In genomic region chr2:45567974-45568789, GRCh38 we compare ENCODE assay signal across 8 cellular contexts. TPM values are rescaled to one million over a fixed set of nuclear protein-coding genes. Genes with fewer than 3 reads are reported as not detected.
DNase-seq lines count a peak whose midpoint lies in the region; ATAC-seq and TF ChIP-seq lines count a peak whose summit lies in the region.

No MANE protein-coding gene starts in this region.

- H2AFZ ChIP-seq in SK-N-SH (ENCODE audit: low read depth) (peak overlapping the region; percentile 2; the same call in 1 of the 2 replicates), OCI-LY1 (ENCODE audit: low read length) (no peak overlapping the region), fibroblast of lung (ENCODE audit: low read length) (peak overlapping the region; percentile 21)

- POLR2A ChIA-PET in SK-N-SH (lab: Yijun Ruan, JAX), result no interaction called here

- 94% methylated on average over 5 of the region's 5 CpGs for WGBS in SK-N-SH (ENCODE audit: low lambda C conversion rate)

- DNase-seq in SK-N-SH (no peak), fibroblast of lung (ENCODE audit: low read depth in 2 of 2) (peak; percentile 17 to 28), gastrocnemius medialis (no peak), NCI-H774 (lab: John Stamatoyannopoulos, UW) (no peak), NK-92 (lab: John Stamatoyannopoulos, UW; ENCODE audit: unreplicated experiment) (no peak)

- no peaks in the 10 kb centered on the region for H4K20me1 ChIP-seq in SK-N-SH (ENCODE audit: insufficient read depth)
- H4K20me1 ChIP-seq in OCI-LY1 (ENCODE audit: insufficient read depth, low read length), result no peaks in the 10 kb centered on the region
- H4K20me1 ChIP-seq in fibroblast of lung (ENCODE audit: control insufficient read depth, extremely low read depth, insufficient read depth, low read length), result peaks cover 1% of the 10 kb centered on the region

- TF ChIP-seq EP300 in SK-N-SH (IDR thresholded peaks at IDR 0.05; ENCODE audit: borderline replicate concordance in 1 of 2, low read depth in 1 of 2, low read length in 1 of 2), result no peak

- H3K4me2 ChIP-seq in SK-N-SH (no peak overlapping the region), OCI-LY1 (ENCODE audit: low read length) (peak overlapping the region; percentile 37; the same call in 1 of the 2 replicates), fibroblast of lung (ENCODE audit: extremely low read depth, insufficient read depth, low read length) (no peak overlapping the region)

- in situ Hi-C loops in gastrocnemius medialis (cut with MboI; ENCODE audit: low sequenced_read_pairs in 4 of 4), result no loop called here

- no peaks in the 10 kb centered on the region for H3K9me2 ChIP-seq in SK-N-SH
- no peaks in the 10 kb centered on the region for H3K9me2 ChIP-seq in OCI-LY1 (ENCODE audit: low read depth, low read length)

- H3K27ac ChIP-seq in SK-N-SH (ENCODE audit: low read depth in 2 of 2, low read length in 1 of 2) (0 out of 4 replicates have a peak overlapping the region, but pooled peaks of 1 of the 2 experiments have one; percentile 3), OCI-LY1 (ENCODE audit: low read depth, low read length, poor library complexity, severe bottlenecking) (no peak overlapping the region), fibroblast of lung (ENCODE audit: insufficient read depth, low read length) (no peak overlapping the region), gastrocnemius medialis (peak overlapping the region in 3 of 4 donors; percentile 4 to 23 (median 7))

- CTCF ChIA-PET in SK-N-SH (lab: Yijun Ruan, JAX), result interaction anchor here (0.6 to 1.6 kb wide), 10 partner anchors 9 to 795 kb away, joined by 3 to 8 read pairs (median 3); partner anchors contain the start of gene SRBD1

- no peak for TF ChIP-seq RAD21 in SK-N-SH (IDR thresholded peaks at IDR 0.05; ENCODE audit: low read length)

- H3K79me2 ChIP-seq in SK-N-SH (ENCODE audit: insufficient read depth) (no peaks in the 10 kb centered on the region), OCI-LY1 (ENCODE audit: insufficient read depth, low read length) (no peaks in the 10 kb centered on the region), fibroblast of lung (ENCODE audit: control insufficient read depth, insufficient read depth, low read length) (no peaks in the 10 kb centered on the region)

- H3K27me3 ChIP-seq in SK-N-SH (ENCODE audit: insufficient read depth) (no peaks in the 10 kb centered on the region), OCI-LY1 (ENCODE audit: insufficient read depth, low read length) (no peaks in the 10 kb centered on the region), fibroblast of lung (ENCODE audit: control insufficient read depth, insufficient read depth, low read length) (no peaks in the 10 kb centered on the region), gastrocnemius medialis (no peaks in the 10 kb centered on the region)

- ATAC-seq in SK-N-SH treated with all-trans-retinoic acid at 6 μM for 48 hours, result no peak
- peak; percentile 97 for ATAC-seq in HG02884 (IDR thresholded peaks at IDR 0.05; ENCODE audit: unreplicated experiment)
- peak; percentile 26 to 36 for ATAC-seq in gastrocnemius medialis

- H3K36me3 ChIP-seq in SK-N-SH (replicated peaks in 1 of 2; ENCODE audit: control insufficient read depth in 1 of 2, insufficient read depth in 2 of 2, low read length in 1 of 2), result peaks cover 14 to 27% of the 10 kb centered on the region in 2 experiments
- peaks cover 19% of the 10 kb centered on the region for H3K36me3 ChIP-seq in OCI-LY1 (ENCODE audit: insufficient read depth, low read length)
- no peaks in the 10 kb centered on the region for H3K36me3 ChIP-seq in fibroblast of lung (ENCODE audit: control insufficient read depth, insufficient read depth, low read length)
- peaks cover 0 to 2% of the 10 kb centered on the region in 2 donors for H3K36me3 ChIP-seq in gastrocnemius medialis

- intact Hi-C loops in gastrocnemius medialis (cut with DNase I; ENCODE audit: low total_unique reads), result no loop called here

- H3K4me1 ChIP-seq in SK-N-SH (ENCODE audit: control insufficient read depth in 1 of 2, insufficient read depth in 2 of 2, low read depth in 1 of 2, low read length in 1 of 2) (peaks cover 0 to 28% of the 10 kb centered on the region in 2 experiments; a peak in 2 of 4 replicates), OCI-LY1 (ENCODE audit: insufficient read depth, low read length, severe bottlenecking) (peaks cover 10% of the 10 kb centered on the region), fibroblast of lung (ENCODE audit: control insufficient read depth, extremely low read depth, insufficient read depth, low read length) (peaks cover 2% of the 10 kb centered on the region), gastrocnemius medialis (peaks cover 0 to 7% of the 10 kb centered on the region in 2 donors)

- H3K9ac ChIP-seq in SK-N-SH (no peak overlapping the region), OCI-LY1 (ENCODE audit: low read length) (no peak overlapping the region), fibroblast of lung (ENCODE audit: insufficient read depth, low read length) (no peak overlapping the region)

- TF ChIP-seq CTCF in SK-N-SH (IDR thresholded peaks at IDR 0.05), result no peak
- no peak for TF ChIP-seq CTCF in OCI-LY1 (IDR thresholded peaks at IDR 0.05; ENCODE audit: low read length)
- no peak for TF ChIP-seq CTCF in fibroblast of lung (conservative IDR thresholded peaks at IDR 0.05 in 1 of 2, IDR thresholded peaks at IDR 0.05 in 1 of 2; ENCODE audit: low read depth in 1 of 2, low read length in 2 of 2)
- no peak for TF ChIP-seq CTCF in gastrocnemius medialis (IDR thresholded peaks at IDR 0.05 in 4 of 5, conservative IDR thresholded peaks at IDR 0.05 in 1 of 5)

- H3K9me3 ChIP-seq in SK-N-SH (no peaks in the 10 kb centered on the region), OCI-LY1 (ENCODE audit: low read length) (no peaks in the 10 kb centered on the region), fibroblast of lung (ENCODE audit: control insufficient read depth, insufficient read depth, low read depth, low read length) (no peaks in the 10 kb centered on the region), gastrocnemius medialis (no peaks in the 10 kb centered on the region)

- no peak overlapping the region for H3K4me3 ChIP-seq in SK-N-SH (ENCODE audit: low read depth in 2 of 2, low read length in 1 of 2)
- peak overlapping the region; percentile 1 for H3K4me3 ChIP-seq in OCI-LY1 (ENCODE audit: low read depth, low read length, poor library complexity, severe bottlenecking)
- no peak overlapping the region for H3K4me3 ChIP-seq in fibroblast of lung (replicated peaks in 1 of 4; ENCODE audit: control extremely low read depth in 1 of 4, insufficient read depth in 1 of 4, low read depth in 3 of 4, low read length in 4 of 4)
- H3K4me3 ChIP-seq in gastrocnemius medialis, result peak overlapping the region in 2 of 4 donors; percentile 3 to 8

- H3F3A ChIP-seq in SK-N-SH (replicated peaks; ENCODE audit: insufficient read depth), result no peaks in the 10 kb centered on the region
- H3F3A ChIP-seq in OCI-LY1 (ENCODE audit: insufficient read depth, low read length), result no peaks in the 10 kb centered on the region

- TF ChIP-seq POLR2A in gastrocnemius medialis (IDR thresholded peaks at IDR 0.05), result peak in 1 of 2 donors; percentile 16

TF ChIP-seq in SK-N-SH, 30 proteins besides CTCF, POLR2A, EP300 and RAD21:
- TF ChIP-seq GABPA (IDR thresholded peaks at IDR 0.05; ENCODE audit: low read depth) (no peak), SMC3 (IDR thresholded peaks at IDR 0.05; ENCODE audit: low read depth, low read length) (no peak), TCF12 (IDR thresholded peaks at IDR 0.05) (no peak)

TF ChIP-seq in SK-N-SH treated with all-trans-retinoic acid at 6 μM for 48 hours, 23 proteins besides CTCF, POLR2A, EP300 and RAD21:
- TF ChIP-seq, protein P1, sequence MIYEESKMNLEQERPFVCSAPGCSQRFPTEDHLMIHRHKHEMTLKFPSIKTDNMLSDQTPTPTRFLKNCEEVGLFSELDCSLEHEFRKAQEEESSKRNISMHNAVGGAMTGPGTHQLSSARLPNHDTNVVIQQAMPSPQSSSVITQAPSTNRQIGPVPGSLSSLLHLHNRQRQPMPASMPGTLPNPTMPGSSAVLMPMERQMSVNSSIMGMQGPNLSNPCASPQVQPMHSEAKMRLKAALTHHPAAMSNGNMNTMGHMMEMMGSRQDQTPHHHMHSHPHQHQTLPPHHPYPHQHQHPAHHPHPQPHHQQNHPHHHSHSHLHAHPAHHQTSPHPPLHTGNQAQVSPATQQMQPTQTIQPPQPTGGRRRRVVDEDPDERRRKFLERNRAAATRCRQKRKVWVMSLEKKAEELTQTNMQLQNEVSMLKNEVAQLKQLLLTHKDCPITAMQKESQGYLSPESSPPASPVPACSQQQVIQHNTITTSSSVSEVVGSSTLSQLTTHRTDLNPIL (CRISPR knock-in tag; IDR thresholded peaks at IDR 0.05; ENCODE audit: low read depth), result no peak
- TF ChIP-seq ZNF70 (CRISPR knock-in tag; IDR thresholded peaks at IDR 0.05) (no peak), ARNTL (CRISPR knock-in tag; IDR thresholded peaks at IDR 0.05; ENCODE audit: borderline replicate concordance, low read depth) (no peak), OSR1 (CRISPR knock-in tag; IDR thresholded peaks at IDR 0.05) (no peak), ISL1 (CRISPR knock-in tag; IDR thresholded peaks at IDR 0.05) (no peak), POU6F1 (CRISPR knock-in tag; IDR thresholded peaks at IDR 0.05; ENCODE audit: borderline replicate concordance, low read depth) (no peak), CSDC2 (CRISPR knock-in tag; IDR thresholded peaks at IDR 0.05) (no peak), TCF4 (CRISPR knock-in tag; IDR thresholded peaks at IDR 0.05; ENCODE audit: borderline replicate concordance) (no peak), GLIS3 (CRISPR knock-in tag; IDR thresholded peaks at IDR 0.05) (no peak), RARB (CRISPR knock-in tag; IDR thresholded peaks at IDR 0.05) (no peak), ZNF565 (CRISPR knock-in tag; conservative IDR thresholded peaks at IDR 0.05; ENCODE audit: low read depth) (no peak)

RNA-seq across cellular contexts. Expression of gene SRBD1, which starts 42.9 kb away (rescaled TPM):
- polyA plus RNA-seq in SK-N-SH (2012; rRNA removed), result 3.2 and 3.3 TPM in 2 replicates
- 5.3 and 5.6 TPM in 2 replicates for polyA plus RNA-seq in SK-N-SH (2012; cell fraction: cytosol; rRNA removed)
- 1.4 and 3.9 TPM in 2 replicates for polyA plus RNA-seq in SK-N-SH (2012; cell fraction: nucleus; rRNA removed)
- total RNA-seq in fibroblast of lung, result 11.6 and 18.7 TPM in 2 replicates
- 9.6 and 10.1 TPM in 2 replicates for polyA plus RNA-seq in fibroblast of lung
- polyA plus RNA-seq in fibroblast of lung (2012), result 9.8 and 10.1 TPM in 2 replicates
- 0.12 and 6.6 TPM in 2 replicates for polyA minus RNA-seq in fibroblast of lung (ENCODE audit: low replicate concordance)
- 10 to 100 TPM in 1 of 4 donors, 1 to 10 TPM in 3; 3.0 to 10.1 (median 4.5) TPM for total RNA-seq in gastrocnemius medialis

Comparison
In these comparisons a context has a peak if more than half of its experiments do, and no peak if none do; other contexts are left out.
1. DNase-seq: peak in fibroblast of lung (2 of 2); none in SK-N-SH (single experiment), gastrocnemius medialis (0 of 2), NCI-H774 (single experiment) and NK-92 (single experiment).
2. H3K27ac ChIP-seq: peak in gastrocnemius medialis (3 of 4); none in OCI-LY1 (single experiment) and fibroblast of lung (single experiment).